Comparison of ENCODE assay signal across 18 cellular contexts in genomic region chr1:242455052-242455361, GRCh38.
"Had no signal": no experiment of that assay in that cellular context is flagged by ENCODE, and none has a peak within 500 bp of the region (broad histone marks: within the 10 kb centered on the region; RNA-seq: fewer than 3 reads in every experiment).

No MANE protein-coding gene starts in this region.

- H3K9me3 Mint-ChIP-seq: activated T-helper 1 cell treated with anti-CD3 and anti-CD28 coated beads, Interleukin-12 subunit alpha, Interleukin-12 subunit beta, Interleukin-2, Interleukin-4 antibody, amounts not matched to agents 30 ng/mL and 10 ng/mL and 1 ng/mL, durations not matched to agents 14 hours and 24 hours and 36 hours; central memory CD8-positive, alpha-beta T cell; memory B cell; natural killer cell had no signal

- H3K27ac Mint-ChIP-seq: activated T-helper 1 cell treated with anti-CD3 and anti-CD28 coated beads, Interleukin-12 subunit alpha, Interleukin-12 subunit beta, Interleukin-2, Interleukin-4 antibody, amounts not matched to agents 30 ng/mL and 10 ng/mL and 1 ng/mL, durations not matched to agents 14 hours and 24 hours and 36 hours; memory B cell; natural killer cell had no signal

- H2AFZ ChIP-seq: hepatocyte had no signal

- H3K27me3 ChIP-seq: brain microvascular endothelial cell, hepatocyte, tibial nerve, vagina had no signal

- H3K4me3 ChIP-seq: esophagus muscularis mucosa, hepatocyte, left ventricle myocardium inferior, tibial nerve, vagina had no signal

- H3K4me2 ChIP-seq: hepatocyte had no signal

- H3K79me2 ChIP-seq: hepatocyte had no signal

- H3K9me3 ChIP-seq: esophagus muscularis mucosa, left ventricle myocardium inferior, tibial nerve, vagina had no signal

- H3K4me3 Mint-ChIP-seq: activated T-helper 1 cell treated with anti-CD3 and anti-CD28 coated beads, Interleukin-12 subunit alpha, Interleukin-12 subunit beta, Interleukin-2, Interleukin-4 antibody, amounts not matched to agents 30 ng/mL and 10 ng/mL and 1 ng/mL, durations not matched to agents 14 hours and 24 hours and 36 hours; central memory CD8-positive, alpha-beta T cell; memory B cell; natural killer cell had no signal

- H3K4me1 Mint-ChIP-seq: central memory CD8-positive, alpha-beta T cell; memory B cell; natural killer cell had no signal

- H3K36me3 ChIP-seq: brain microvascular endothelial cell, esophagus muscularis mucosa, left ventricle myocardium inferior, tibial nerve, vagina had no signal

- DNase-seq: activated CD4-positive, alpha-beta T cell treated with anti-CD3 and anti-CD28 coated beads, Interleukin-2, amount 50 U/mL, for 1 hour; activated CD8-positive, alpha-beta memory T cell treated with anti-CD3 and anti-CD28 coated beads for 24 hours; cortex of kidney; effector CD4-positive, alpha-beta T cell; kidney; left ventricle myocardium inferior; natural killer cell; occipital lobe; stimulated activated CD4-positive, alpha-beta T cell treated with anti-CD3 and anti-CD28 coated beads, Interleukin-2, amount 100 ng/mL, for 48 hours; stimulated activated naive CD4-positive, alpha-beta T cell had no signal

- H3K27ac ChIP-seq: brain microvascular endothelial cell, esophagus muscularis mucosa, hepatocyte, left ventricle myocardium inferior, tibial nerve, vagina had no signal

- H3K4me1 ChIP-seq: left ventricle myocardium inferior, tibial nerve, vagina had no signal

- H3K36me3 Mint-ChIP-seq: memory B cell, natural killer cell had no signal
